In the genomic region with DNA sequence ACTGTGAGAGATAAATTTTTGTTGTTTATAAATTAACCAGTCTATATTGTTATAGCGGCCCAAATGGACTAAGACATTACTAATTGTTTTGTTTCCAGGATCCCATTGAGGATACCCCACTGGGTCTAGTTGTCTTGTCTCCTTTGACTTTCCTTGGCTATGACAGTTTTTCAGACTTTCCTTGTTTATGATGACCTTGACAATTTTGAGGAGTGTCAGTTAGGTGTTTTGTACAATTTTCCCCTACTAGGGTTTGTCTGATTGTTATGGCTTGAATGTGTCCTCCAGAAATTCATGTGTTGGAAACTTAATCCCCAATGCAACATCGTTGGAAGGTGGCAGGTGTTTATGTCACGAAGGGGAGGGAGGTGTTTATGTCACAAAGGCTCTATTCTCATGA, we compare ENCODE assay signal across 8 cellular contexts.
"Had no signal": no experiment of that assay in that cellular context is flagged by ENCODE, and none has a peak within 500 bp of the region (broad histone marks: within the 10 kb centered on the region; RNA-seq: fewer than 3 reads in every experiment).

No MANE protein-coding gene starts in this region.

- H3K4me1 ChIP-seq: HAP-1 had no signal

- H3K27ac Mint-ChIP-seq: GM23338, HFFc6, IgD-negative memory B cell had no signal

- H3K4me2 ChIP-seq: GM23338 had no signal

- H3K9me3 Mint-ChIP-seq: GM23338, HFFc6 had no signal

- H3K36me3 ChIP-seq: HAP-1 had no signal

- H2AFZ ChIP-seq: GM23338 had no signal

- H3K36me3 Mint-ChIP-seq: IgD-negative memory B cell had no signal

- H3K4me1 Mint-ChIP-seq: IgD-negative memory B cell had no signal

- DNase-seq: H7, HFFc6, KG1 had no signal

- ATAC-seq: GM23338, HCT116 had no signal

- H3K4me3 ChIP-seq: GM23338, HAP-1 had no signal

- H3K4me3 Mint-ChIP-seq: GM23338, HFFc6, IgD-negative memory B cell had no signal

- H3K27ac ChIP-seq: HL-60 had no signal
